2 cellular contexts compared by ENCODE assay signal in genomic region chr22:20235453-20235991, GRCh38.
TF ChIP-seq lines count a peak whose summit lies in the region.

No MANE protein-coding gene starts in this region.

TF ChIP-seq in liver, 16 proteins besides CTCF, POLR2A, EP300 and RAD21 (continued from another document):
- TF ChIP-seq EGR1 (IDR thresholded peaks at IDR 0.05; ENCODE audit: low read depth in 2 of 2) (no peak), ATF3 (IDR thresholded peaks at IDR 0.05) (no peak)

TF ChIP-seq in HepG2, 621 proteins besides CTCF, POLR2A, EP300 and RAD21 (continued from another document):
- TF ChIP-seq ZNF407 (CRISPR knock-in tag; IDR thresholded peaks at IDR 0.05; ENCODE audit: not compliant biosample characterization) (no peak), ZNF563 (CRISPR knock-in tag; IDR thresholded peaks at IDR 0.05) (no peak), POLR2AphosphoS5 (IDR thresholded peaks at IDR 0.05; ENCODE audit: low read depth, low read length) (no peak), ZNF7 (CRISPR knock-in tag; IDR thresholded peaks at IDR 0.05) (no peak), ZBTB3 (CRISPR knock-in tag; IDR thresholded peaks at IDR 0.05; ENCODE audit: borderline replicate concordance, low read depth) (no peak), ZSCAN9 (CRISPR knock-in tag; IDR thresholded peaks at IDR 0.05; ENCODE audit: borderline replicate concordance) (no peak), ZNF354B (CRISPR knock-in tag; IDR thresholded peaks at IDR 0.05) (no peak)
